14 cellular contexts compared by ENCODE assay signal in the genomic region with DNA sequence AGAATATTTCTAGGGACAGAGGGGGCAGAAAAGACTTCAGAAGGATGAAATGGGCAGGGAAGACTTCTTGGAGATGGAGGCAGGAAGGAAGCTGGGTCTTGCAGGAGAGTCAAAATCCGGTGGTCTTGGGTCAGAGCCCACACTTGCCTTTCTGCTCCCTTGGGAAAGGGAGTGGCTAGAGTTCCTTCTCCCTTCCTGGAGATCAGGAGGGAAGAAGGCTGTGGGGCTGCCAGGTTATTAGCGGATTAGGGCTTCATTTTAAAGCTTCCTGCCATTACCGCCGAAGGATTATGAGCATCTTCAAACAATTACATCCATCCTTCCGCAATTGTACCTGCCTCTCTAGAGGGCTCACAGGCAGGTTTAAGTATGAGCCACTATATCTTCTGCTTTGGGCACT. TPM values are rescaled to one million over a fixed set of nuclear protein-coding genes. Genes with fewer than 3 reads are reported as not detected.
"Had no signal": no experiment of that assay in that cellular context is flagged by ENCODE, and none has a peak within 500 bp of the region (broad histone marks: within the 10 kb centered on the region; RNA-seq: fewer than 3 reads in every experiment).

No MANE protein-coding gene starts in this region.

- ATAC-seq: activated naive CD8-positive, alpha-beta T cell treated with anti-CD3 and anti-CD28 coated beads, Interleukin-2, amount 50 U/mL, for 24 hours; left colon; pancreas had no signal

- DNase-seq: activated CD4-positive, alpha-beta T cell treated with anti-CD3 and anti-CD28 coated beads for 48 hours; activated CD8-positive, alpha-beta memory T cell treated with anti-CD3 and anti-CD28 coated beads for 24 hours; activated naive CD4-positive, alpha-beta T cell treated with Interleukin-2 at 50 U/mL for 16 hours; activated naive CD8-positive, alpha-beta T cell treated with anti-CD3 and anti-CD28 coated beads, Interleukin-2, amount 50 U/mL, for 24 hours; erythroblast; immature natural killer cell; left colon; mesenchymal stem cell; nephron progenitor cell; small intestine; T-helper 1 cell; transverse colon had no signal

- H3K27ac ChIP-seq: transverse colon, VCaP had no signal

- H3K27me3 ChIP-seq: pancreas, transverse colon had no signal

- H3K4me3 ChIP-seq: pancreas, transverse colon had no signal

- FAIRE-seq: pancreas, small intestine had no signal

- H3K9me3 ChIP-seq: pancreas, transverse colon had no signal

- H3K36me3 ChIP-seq: pancreas, transverse colon had no signal

RNA-seq across cellular contexts. Expression of a gene that starts 19.2 kb away (rescaled TPM):
- polyA plus RNA-seq: immature natural killer cell had no signal

RNA-seq across cellular contexts. Expression of a gene that starts 39.8 kb away (rescaled TPM):
- total RNA-seq: transverse colon had no signal
- polyA plus RNA-seq: immature natural killer cell had no signal
